ENCODE assay signal across 29 cellular contexts in the genomic region with DNA sequence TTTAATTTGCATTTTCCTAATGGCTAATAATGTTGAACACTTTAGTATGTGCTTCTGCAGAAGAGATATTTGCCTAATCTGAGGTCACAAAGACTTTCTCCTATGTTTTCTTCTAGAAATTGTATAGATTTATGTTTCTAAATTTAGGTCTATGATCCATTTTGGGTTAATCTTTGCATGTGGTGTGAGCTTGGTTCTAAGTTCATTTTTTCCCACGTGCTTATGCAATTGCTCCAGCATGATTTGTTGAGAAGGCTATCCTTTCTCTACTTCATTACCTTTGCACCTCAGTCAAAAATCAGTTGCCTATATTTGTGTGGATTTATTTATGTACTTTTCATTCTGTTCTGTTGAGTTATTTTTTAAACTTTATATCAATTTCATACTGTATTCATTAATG.
"Had no signal": no experiment of that assay in that cellular context is flagged by ENCODE, and none has a peak within 500 bp of the region (broad histone marks: within the 10 kb centered on the region; RNA-seq: fewer than 3 reads in every experiment).

No MANE protein-coding gene starts in this region.

- H3K4me1 Mint-ChIP-seq: stimulated activated effector memory CD8-positive, alpha-beta T cell treated with anti-CD3 and anti-CD28 coated beads, Interleukin-12 subunit alpha, Interleukin-12 subunit beta, amount 100 ng/mL, for 72 hours; stimulated activated memory B cell treated with anti-CD40 and anti-IgM and Interleukin-4, amounts not matched to agents 10 μg/mL and 1 μg/mL and 100 μg/mL, for 72 hours; stimulated activated naive B cell treated with anti-CD40 and anti-IgM and Interleukin-4, amounts not matched to agents 10 μg/mL and 1 μg/mL and 100 μg/mL, for 72 hours; stimulated activated naive CD8-positive, alpha-beta T cell treated with anti-CD3 and anti-CD28 coated beads, Interleukin-15, amount 100 ng/mL, for 72 hours had no signal

- FAIRE-seq: urothelium cell line had no signal

- H3K27ac Mint-ChIP-seq: stimulated activated effector memory CD8-positive, alpha-beta T cell treated with anti-CD3 and anti-CD28 coated beads, Interleukin-12 subunit alpha, Interleukin-12 subunit beta, amount 100 ng/mL, for 72 hours; stimulated activated memory B cell treated with anti-CD40 and anti-IgM and Interleukin-4, amounts not matched to agents 10 μg/mL and 1 μg/mL and 100 μg/mL, for 72 hours; stimulated activated naive B cell treated with anti-CD40 and anti-IgM and Interleukin-4, amounts not matched to agents 10 μg/mL and 1 μg/mL and 100 μg/mL, for 72 hours; stimulated activated naive CD8-positive, alpha-beta T cell treated with anti-CD3 and anti-CD28 coated beads, Interleukin-15, amount 100 ng/mL, for 72 hours; stimulated activated naive CD8-positive, alpha-beta T cell treated with anti-CD3 and anti-CD28 coated beads, Interleukin-15, Interleukin-2, amounts not matched to agents 100 ng/mL and 50 ng/mL, for 24 hours; type B pancreatic cell had no signal

- H3K27me3 Mint-ChIP-seq: stimulated activated memory B cell treated with anti-CD40 and anti-IgM and Interleukin-4, amounts not matched to agents 10 μg/mL and 1 μg/mL and 100 μg/mL, for 72 hours; stimulated activated naive B cell treated with anti-CD40 and anti-IgM and Interleukin-4, amounts not matched to agents 10 μg/mL and 1 μg/mL and 100 μg/mL, for 72 hours; stimulated activated naive CD8-positive, alpha-beta T cell treated with anti-CD3 and anti-CD28 coated beads, Interleukin-15, amount 100 ng/mL, for 72 hours; stimulated activated naive CD8-positive, alpha-beta T cell treated with anti-CD3 and anti-CD28 coated beads, Interleukin-15, Interleukin-2, amounts not matched to agents 100 ng/mL and 50 ng/mL, for 24 hours; type B pancreatic cell had no signal

- H3K4me1 ChIP-seq: suprapubic skin, thyroid gland, tibial artery, tibial nerve, upper lobe of left lung, upper lobe of right lung, uterus, vagina had no signal

- DNase-seq: stimulated activated CD4-positive, alpha-beta T cell treated with anti-CD3 and anti-CD28 coated beads, Interleukin-2, amount 100 ng/mL, for 48 hours; stimulated activated CD4-positive, alpha-beta T cell treated with anti-CD3 and anti-CD28 coated beads, Interleukin-4, amount 100 ng/mL, for 1 hour; stimulated activated CD4-positive, alpha-beta T cell treated with anti-CD3 and anti-CD28 coated beads, Interleukin-4, amount 100 ng/mL, for 24 hours; stimulated activated CD4-positive, alpha-beta T cell treated with anti-CD3 and anti-CD28 coated beads, Interleukin-4, amount 100 ng/mL, for 4 hours; stimulated activated CD8-positive, alpha-beta memory T cell treated with anti-CD3 and anti-CD28 coated beads, Interleukin-4, amount 100 ng/mL, for 48 hours; stimulated activated naive B cell treated with anti-CD40 and anti-IgM and Interleukin-4, amounts not matched to agents 10 μg/mL and 1 μg/mL and 100 μg/mL, for 72 hours; stimulated activated naive CD4-positive, alpha-beta T cell; stimulated activated naive CD4-positive, alpha-beta T cell treated with Interleukin-2 at 50 U/mL for 16 hours; stimulated activated naive CD8-positive, alpha-beta T cell treated with anti-CD3 and anti-CD28 coated beads, Interleukin-15, amount 100 ng/mL, for 72 hours; stimulated activated naive CD8-positive, alpha-beta T cell treated with anti-CD3 and anti-CD28 coated beads, Interleukin-15, Interleukin-2, amounts not matched to agents 100 U/mL and 50 U/mL, for 24 hours; stomach; substantia nigra; testis; thyroid gland; tibial artery; transverse colon; trophoblast cell; upper lobe of left lung; upper lobe of right lung; uterus had no signal

- H3K36me3 ChIP-seq: stomach, suprapubic skin, thoracic aorta, thyroid gland, tibial artery, tibial nerve, transverse colon, upper lobe of left lung, upper lobe of right lung, uterus, vagina had no signal

- H3K4me3 Mint-ChIP-seq: stimulated activated effector memory CD8-positive, alpha-beta T cell treated with anti-CD3 and anti-CD28 coated beads, Interleukin-12 subunit alpha, Interleukin-12 subunit beta, amount 100 ng/mL, for 72 hours; stimulated activated memory B cell treated with anti-CD40 and anti-IgM and Interleukin-4, amounts not matched to agents 10 μg/mL and 1 μg/mL and 100 μg/mL, for 72 hours; stimulated activated naive B cell treated with anti-CD40 and anti-IgM and Interleukin-4, amounts not matched to agents 10 μg/mL and 1 μg/mL and 100 μg/mL, for 72 hours; stimulated activated naive CD8-positive, alpha-beta T cell treated with anti-CD3 and anti-CD28 coated beads, Interleukin-15, amount 100 ng/mL, for 72 hours; stimulated activated naive CD8-positive, alpha-beta T cell treated with anti-CD3 and anti-CD28 coated beads, Interleukin-15, Interleukin-2, amounts not matched to agents 100 ng/mL and 50 ng/mL, for 24 hours; type B pancreatic cell had no signal

- H3K9me3 ChIP-seq: suprapubic skin, testis, upper lobe of right lung, vagina had no signal

- ATAC-seq: stimulated activated effector memory CD8-positive, alpha-beta T cell treated with anti-CD3 and anti-CD28 coated beads, Interleukin-12 subunit alpha, Interleukin-12 subunit beta, amount 100 ng/mL, for 72 hours; stimulated activated memory B cell treated with anti-CD40 and anti-IgM and Interleukin-4, amounts not matched to agents 10 μg/mL and 1 μg/mL and 100 μg/mL, for 72 hours; stimulated activated naive B cell treated with anti-CD40 and anti-IgM and Interleukin-4, amounts not matched to agents 10 μg/mL and 1 μg/mL and 100 μg/mL, for 72 hours; stimulated activated naive CD8-positive, alpha-beta T cell treated with anti-CD3 and anti-CD28 coated beads, Interleukin-15, amount 100 ng/mL, for 72 hours; stimulated activated naive CD8-positive, alpha-beta T cell treated with anti-CD3 and anti-CD28 coated beads, Interleukin-15, Interleukin-2, amounts not matched to agents 100 U/mL and 50 U/mL, for 24 hours; upper lobe of right lung had no signal

- H3K27me3 ChIP-seq: stomach, suprapubic skin, testis, thyroid gland, tibial artery, tibial nerve, transverse colon, upper lobe of left lung, upper lobe of right lung, uterus, vagina had no signal

- H3K4me3 ChIP-seq: stomach, suprapubic skin, testis, thoracic aorta, thyroid gland, tibial artery, tibial nerve, transverse colon, upper lobe of left lung, upper lobe of right lung, uterus, vagina had no signal

- H3K27ac ChIP-seq: stomach, suprapubic skin, testis, thoracic aorta, thyroid gland, tibial artery, tibial nerve, transverse colon, upper lobe of left lung, upper lobe of right lung, uterus, vagina had no signal

- H3K36me3 Mint-ChIP-seq: stimulated activated effector memory CD8-positive, alpha-beta T cell treated with anti-CD3 and anti-CD28 coated beads, Interleukin-12 subunit alpha, Interleukin-12 subunit beta, amount 100 ng/mL, for 72 hours; stimulated activated memory B cell treated with anti-CD40 and anti-IgM and Interleukin-4, amounts not matched to agents 10 μg/mL and 1 μg/mL and 100 μg/mL, for 72 hours; type B pancreatic cell had no signal
